Comparison of ENCODE assay signal across 8 cellular contexts in genomic region chr10:29590598-29591415, GRCh38. TPM values are rescaled to one million over a fixed set of nuclear protein-coding genes. Genes with fewer than 3 reads are reported as not detected.
DNase-seq lines count a peak whose midpoint lies in the region; ATAC-seq and TF ChIP-seq lines count a peak whose summit lies in the region.

No MANE protein-coding gene starts in this region.

- TF ChIP-seq POLR2A in breast epithelium (IDR thresholded peaks at IDR 0.05) = no peak

- in situ Hi-C loops in GM13976 (cut with MboI; ENCODE audit: low sequenced_read_pairs, unreplicated experiment) = no loop called here

- intact Hi-C loops in breast epithelium (cut with DNase I; ENCODE audit: low total_unique reads) = no loop called here

- DNase-seq in Ammon's horn (ENCODE audit: low spot score) (peak; percentile 53), GM13976 (ENCODE audit: low spot score) (peak; percentile 51), NOMO-1 treated with DMSO at 0.1 percent for 48 hours (lab: John Stamatoyannopoulos, UW; ENCODE audit: unreplicated experiment) (peak; percentile 58), breast epithelium (ENCODE audit: low spot score in 2 of 2) (no peak), kidney epithelial cell (ENCODE audit: low read depth) (no peak), superior temporal gyrus (ENCODE audit: extremely low spot score) (peak; percentile 77), islet precursor cell (no peak)

- TF ChIP-seq CTCF in GM13976 (IDR thresholded peaks at IDR 0.05; ENCODE audit: borderline replicate concordance, control extremely low read depth, extremely low read depth, insufficient read depth, missing control alignments) = peak; percentile 74
- peak; percentile 91 to 93 (median 93) for TF ChIP-seq CTCF in breast epithelium (IDR thresholded peaks at IDR 0.05)
- peak; percentile 82 for TF ChIP-seq CTCF in kidney epithelial cell (IDR thresholded peaks at IDR 0.05; ENCODE audit: insufficient read depth, low read length, poor library complexity, severe bottlenecking)

- H3K9me3 ChIP-seq in breast epithelium = no peaks in the 10 kb centered on the region

- peaks cover 0 to 14% of the 10 kb centered on the region in 2 donors for H3K4me1 ChIP-seq in breast epithelium

- H3K27me3 ChIP-seq in breast epithelium = no peaks in the 10 kb centered on the region
- no peaks in the 10 kb centered on the region for H3K27me3 ChIP-seq in kidney epithelial cell (ENCODE audit: control insufficient read depth, insufficient read depth, low read length)

- H3K4me3 ChIP-seq in breast epithelium = peak overlapping the region in 1 of 3 donors; percentile 16
- H3K4me3 ChIP-seq in kidney epithelial cell (ENCODE audit: low read depth, low read length) = no peak overlapping the region

- peak overlapping the region; percentile 80 to 83 for H3K27ac ChIP-seq in breast epithelium

- no peaks in the 10 kb centered on the region for H3K36me3 ChIP-seq in breast epithelium
- H3K36me3 ChIP-seq in kidney epithelial cell (ENCODE audit: control insufficient read depth, insufficient read depth, low read length) = no peaks in the 10 kb centered on the region

- ATAC-seq in GM18511 (IDR thresholded peaks at IDR 0.05; ENCODE audit: unreplicated experiment) = no peak

RNA-seq across cellular contexts. Expression of gene SVIL, which starts 44.0 kb away (rescaled TPM):
- total RNA-seq in breast epithelium (10 to 100 TPM; 25.8 to 69.5 (median 60.6) TPM), kidney epithelial cell (67.0 and 72.1 TPM in 2 replicates)

Comparison
In these comparisons a context has a peak if more than half of its experiments do, and no peak if none do; other contexts are left out.
1. DNase-seq: peak in Ammon's horn (single experiment), GM13976 (single experiment), NOMO-1 treated with DMSO at 0.1 percent for 48 hours (single experiment) and superior temporal gyrus (single experiment); none in breast epithelium (0 of 2), kidney epithelial cell (single experiment) and islet precursor cell (single experiment).
2. Peak in every context shown above with its lines, with median percentiles within 50 percentile points of each other: CTCF ChIP-seq.